ENCODE assay signal across 27 cellular contexts in genomic region chr20:8187740-8188139, GRCh38. TPM values are rescaled to one million over a fixed set of nuclear protein-coding genes. Genes with fewer than 3 reads are reported as not detected.
A peak's percentile ranks its signal among the peaks of the same experiment; 100 is the strongest.
DNase-seq lines count a peak whose midpoint lies in the region; ATAC-seq and TF ChIP-seq lines count a peak whose summit lies in the region.
"Had no signal": no experiment of that assay in that cellular context is flagged by ENCODE, and none has a peak within 500 bp of the region (broad histone marks: within the 10 kb centered on the region; RNA-seq: fewer than 3 reads in every experiment).

No MANE protein-coding gene starts in this region.

- H3K4me3 Mint-ChIP-seq in central memory CD8-positive, alpha-beta T cell: no peak overlapping the region
- H3K4me3 Mint-ChIP-seq in natural killer cell treated with Interleukin-12 subunit alpha and Interleukin-12 subunit beta and Interleukin-15 and Interleukin-18, amount 100 ng/mL, for 72 hours: no peak overlapping the region
- H3K4me3 Mint-ChIP-seq in osteocyte (ENCODE audit: unreplicated experiment): no peak overlapping the region
- H3K4me3 Mint-ChIP-seq: brain; neural crest cell; T-helper 1 cell treated with Interleukin-12 subunit alpha and Interleukin-12 subunit beta and Interleukin-4 antibody, amounts not matched to agents 30 μg/mL and 1 μg/mL, for 36 hours had no signal

- no peak for TF ChIP-seq CTCF in DND-41 (IDR thresholded peaks at IDR 0.05; ENCODE audit: borderline replicate concordance, extremely low read depth, low read length, poor library complexity, severe bottlenecking)
- no peak for TF ChIP-seq CTCF in osteocyte (IDR thresholded peaks at IDR 0.05)

- peaks cover 85% of the 10 kb centered on the region for H3K79me2 ChIP-seq in DND-41 (ENCODE audit: insufficient read depth, low read length)

- H3K36me3 ChIP-seq in DND-41 (ENCODE audit: insufficient read depth, low read length): peaks cover 6% of the 10 kb centered on the region; the same call in 1 of the 2 replicates
- H3K36me3 ChIP-seq: left lung, MG63, stomach, thyroid gland, vagina had no signal

- H3K9ac ChIP-seq in DND-41 (ENCODE audit: low read depth, low read length): no peak overlapping the region
- H3K9ac ChIP-seq: KMS-11 had no signal

- peaks cover 6% of the 10 kb centered on the region for H3K9me3 Mint-ChIP-seq in central memory CD8-positive, alpha-beta T cell
- no peaks in the 10 kb centered on the region for H3K9me3 Mint-ChIP-seq in natural killer cell treated with Interleukin-12 subunit alpha and Interleukin-12 subunit beta and Interleukin-15 and Interleukin-18, amount 100 ng/mL, for 72 hours
- no peaks in the 10 kb centered on the region for H3K9me3 Mint-ChIP-seq in osteocyte (ENCODE audit: unreplicated experiment)
- H3K9me3 Mint-ChIP-seq: neural crest cell; T-helper 1 cell treated with Interleukin-12 subunit alpha and Interleukin-12 subunit beta and Interleukin-4 antibody, amounts not matched to agents 30 μg/mL and 1 μg/mL, for 36 hours had no signal

- H3K27me3 ChIP-seq in DND-41 (ENCODE audit: insufficient read depth, low read length, poor library complexity): no peaks in the 10 kb centered on the region
- H3K27me3 ChIP-seq: left lung, MG63, stomach, thyroid gland, vagina had no signal

- no peak overlapping the region for H3K4me3 ChIP-seq in DND-41 (ENCODE audit: low read depth in 1 of 2, low read length in 2 of 2)
- no peak overlapping the region for H3K4me3 ChIP-seq in Jurkat, Clone E6-1 (ENCODE audit: low read length)
- H3K4me3 ChIP-seq: left lung, MG63, stomach, thyroid gland, vagina had no signal

- peaks cover 20% of the 10 kb centered on the region; the same call in 1 of the 2 replicates for H4K20me1 ChIP-seq in DND-41 (ENCODE audit: insufficient read depth, low read length)

- TF ChIP-seq POLR2A in erythroblast (IDR thresholded peaks at IDR 0.05; ENCODE audit: low read length): no peak

- no peaks in the 10 kb centered on the region for H3K4me1 ChIP-seq in DND-41 (ENCODE audit: insufficient read depth, low read length)
- H3K4me1 ChIP-seq: left lung, thyroid gland had no signal

- 0 out of 2 replicates have a peak overlapping the region, but pooled peaks have one; percentile 3 for H3K27ac ChIP-seq in DND-41 (ENCODE audit: low read length)
- H3K27ac ChIP-seq: KMS-11, left lung, stomach, thyroid gland, vagina had no signal

- H2AFZ ChIP-seq in DND-41 (ENCODE audit: low read depth, low read length): no peak overlapping the region

- H3K4me2 ChIP-seq in DND-41 (ENCODE audit: insufficient read depth, low read length): no peak overlapping the region
- H3K4me2 ChIP-seq: KMS-11 had no signal

- H3K4me1 Mint-ChIP-seq in central memory CD8-positive, alpha-beta T cell: peaks cover 19% of the 10 kb centered on the region
- peaks cover 21 to 30% of the 10 kb centered on the region in 2 donors for H3K4me1 Mint-ChIP-seq in natural killer cell treated with Interleukin-12 subunit alpha and Interleukin-12 subunit beta and Interleukin-15 and Interleukin-18, amount 100 ng/mL, for 72 hours (ENCODE audit: low read depth in 2 of 2)
- H3K4me1 Mint-ChIP-seq in osteocyte (ENCODE audit: unreplicated experiment): peaks cover 27% of the 10 kb centered on the region
- H3K4me1 Mint-ChIP-seq: brain, neural crest cell had no signal

- no peaks in the 10 kb centered on the region for H3K27me3 Mint-ChIP-seq in central memory CD8-positive, alpha-beta T cell
- no peaks in the 10 kb centered on the region for H3K27me3 Mint-ChIP-seq in natural killer cell treated with Interleukin-12 subunit alpha and Interleukin-12 subunit beta and Interleukin-15 and Interleukin-18, amount 100 ng/mL, for 72 hours
- H3K27me3 Mint-ChIP-seq in osteocyte (ENCODE audit: unreplicated experiment): peaks cover 2% of the 10 kb centered on the region

- DNase-seq in DND-41 (no peak), osteocyte (ENCODE audit: extremely low spot score, unreplicated experiment) (no peak), NCI-H146 treated with DMSO at 0.1 percent for 48 hours (lab: John Stamatoyannopoulos, UW; ENCODE audit: unreplicated experiment) (no peak), erythroblast (lab: John Stamatoyannopoulos, UW) (no peak)
- DNase-seq in Jurkat, Clone E6-1 (ENCODE audit: low read depth, low spot score): peak; percentile 38
- no peak for DNase-seq in central memory CD8-positive, alpha-beta T cell (ENCODE audit: low spot score in 2 of 2)
- no peak for DNase-seq in natural killer cell treated with Interleukin-12 subunit alpha and Interleukin-12 subunit beta and Interleukin-15 and Interleukin-18, amount 100 ng/mL, for 72 hours (ENCODE audit: low spot score)
- DNase-seq: activated CD4-positive, alpha-beta T cell treated with anti-CD3 and anti-CD28 coated beads, Interleukin-2, amount 50 U/mL, for 1 hour; activated CD4-positive, CD25-positive, alpha-beta regulatory T cell; activated naive CD4-positive, alpha-beta T cell treated with Interleukin-2 at 50 U/mL for 16 hours; Caco-2; left lung; mesenchymal stem cell; MG63; NCI-H2029; NCI-H524 treated with DMSO at 0.1 percent for 48 hours; NK-92 treated with Interleukin-12 subunit alpha and Interleukin-12 subunit beta, amount 100 ng/mL, for 24 hours; PC-3; right cardiac atrium; stimulated activated CD4-positive, alpha-beta T cell treated with anti-CD3 and anti-CD28 coated beads, Interleukin-2, amount 100 ng/mL, for 24 hours; stomach; thyroid gland had no signal

- peaks cover 3% of the 10 kb centered on the region for H3K36me3 Mint-ChIP-seq in central memory CD8-positive, alpha-beta T cell (ENCODE audit: insufficient read depth)
- H3K36me3 Mint-ChIP-seq in natural killer cell treated with Interleukin-12 subunit alpha and Interleukin-12 subunit beta and Interleukin-15 and Interleukin-18, amount 100 ng/mL, for 72 hours: peaks cover 6% of the 10 kb centered on the region
- H3K36me3 Mint-ChIP-seq in osteocyte (ENCODE audit: unreplicated experiment): peaks cover 3% of the 10 kb centered on the region

- ATAC-seq in DND-41 (ENCODE audit: insufficient read depth, low read depth): peak; percentile 31; the same call in 1 of the 3 replicates
- ATAC-seq in central memory CD8-positive, alpha-beta T cell (replicated peaks; ENCODE audit: extremely low read depth, poor library complexity, severe bottlenecking): peak; percentile 19
- peak; percentile 52 to 73 for ATAC-seq in natural killer cell treated with Interleukin-12 subunit alpha and Interleukin-12 subunit beta and Interleukin-15 and Interleukin-18, amount 100 ng/mL, for 72 hours
- ATAC-seq: left lung, PC-3, right cardiac atrium had no signal

- H3K9me3 ChIP-seq in DND-41 (ENCODE audit: insufficient read depth, low read length, severe bottlenecking): peaks cover 6% of the 10 kb centered on the region
- H3K9me3 ChIP-seq: Caco-2, MG63, stomach, thyroid gland, vagina had no signal

- H3K27ac Mint-ChIP-seq in central memory CD8-positive, alpha-beta T cell (ENCODE audit: low read depth): no peak overlapping the region
- peak overlapping the region in 1 of 2 donors; percentile 61 for H3K27ac Mint-ChIP-seq in natural killer cell treated with Interleukin-12 subunit alpha and Interleukin-12 subunit beta and Interleukin-15 and Interleukin-18, amount 100 ng/mL, for 72 hours
- H3K27ac Mint-ChIP-seq in osteocyte (ENCODE audit: unreplicated experiment): no peak overlapping the region
- H3K27ac Mint-ChIP-seq: brain; T-helper 1 cell treated with Interleukin-12 subunit alpha and Interleukin-12 subunit beta and Interleukin-4 antibody, amounts not matched to agents 30 μg/mL and 1 μg/mL, for 36 hours had no signal

RNA-seq across cellular contexts. Expression of gene PLCB1, which starts 55.7 kb away (rescaled TPM):
- 4.0 TPM for polyA plus RNA-seq in Jurkat, Clone E6-1 (2012; ENCODE audit: insufficient read depth, insufficient read length)
- total RNA-seq in natural killer cell treated with Interleukin-12 subunit alpha and Interleukin-12 subunit beta and Interleukin-15 and Interleukin-18, amount 100 ng/mL, for 72 hours: 10 to 100 TPM; 12.3 to 13.4 TPM
- 32.1 and 33.3 TPM in 2 replicates for total RNA-seq in osteocyte
